In genomic region chr1:26744075-26744958, GRCh38 we compare ENCODE assay signal across 8 cellular contexts. TPM values are rescaled to one million over a fixed set of nuclear protein-coding genes. Genes with fewer than 3 reads are reported as not detected.
A peak's percentile ranks its signal among the peaks of the same experiment; 100 is the strongest.
DNase-seq lines count a peak whose midpoint lies in the region; ATAC-seq, FAIRE-seq and TF ChIP-seq lines count a peak whose summit lies in the region.

No MANE protein-coding gene starts in this region.

- H3K27ac ChIP-seq in BLaER1 = peak overlapping the region; percentile 95
- peak overlapping the region; percentile 67 for H3K27ac ChIP-seq in psoas muscle

- 49 to 61% (median 52%) methylated on average over 8 of the region's 8 CpGs for WGBS in psoas muscle, 3 donors

- no peaks in the 10 kb centered on the region for H3K9me3 Mint-ChIP-seq in activated naive CD4-positive, alpha-beta T cell treated with anti-CD3 and anti-CD28 coated beads, Interleukin-2, amount 10 ng/mL, durations not matched to agents 7 days and 5 days

- peaks cover 71% of the 10 kb centered on the region for H3K36me3 Mint-ChIP-seq in activated naive CD4-positive, alpha-beta T cell treated with anti-CD3 and anti-CD28 coated beads, Interleukin-2, amount 10 ng/mL, durations not matched to agents 7 days and 5 days

- intact Hi-C loops in head of caudate nucleus (cut with DNase I) (no loop called here), psoas muscle (cut with DNase I) (loop anchor here in 1 of 2 donors (5.0 kb wide), 1 partner anchor 43 kb away; the partner anchor contains the start of gene PIGV)

- no peak for FAIRE-seq in urothelium cell line (lab: Jason Lieb, UNC)

- peaks cover 94% of the 10 kb centered on the region for H3K36me3 ChIP-seq in BLaER1
- peaks cover 0 to 57% of the 10 kb centered on the region in 2 donors for H3K36me3 ChIP-seq in psoas muscle (ENCODE audit: insufficient read depth in 1 of 2, low read depth in 1 of 2)

- H3K27me3 ChIP-seq in BLaER1 (no peaks in the 10 kb centered on the region), psoas muscle (ENCODE audit: insufficient read depth in 3 of 3, low read length in 2 of 3) (no peaks in the 10 kb centered on the region)

- CTCF ChIA-PET in activated naive CD4-positive, alpha-beta T cell treated with anti-CD3 and anti-CD28 coated beads, Interleukin-2, amount 10 ng/mL, durations not matched to agents 7 days and 5 days (lab: Charles Lee) = interaction anchor here (0.9 to 1.4 kb wide), 6 partner anchors 41 to 140 kb away, joined by 3 to 4 read pairs (median 4); no protein-coding TSS in a partner anchor

- peaks cover 89% of the 10 kb centered on the region for H3K4me1 Mint-ChIP-seq in activated naive CD4-positive, alpha-beta T cell treated with anti-CD3 and anti-CD28 coated beads, Interleukin-2, amount 10 ng/mL, durations not matched to agents 7 days and 5 days

- H3K27ac Mint-ChIP-seq in activated naive CD4-positive, alpha-beta T cell treated with anti-CD3 and anti-CD28 coated beads, Interleukin-2, amount 10 ng/mL, durations not matched to agents 7 days and 5 days = peak overlapping the region; percentile 95

- no peak for TF ChIP-seq CTCF in psoas muscle (IDR thresholded peaks at IDR 0.05)

- peak; percentile 97 for DNase-seq in SIG-M5 treated with dmso at 0.1 percent for 504 hours (lab: John Stamatoyannopoulos, UW; ENCODE audit: unreplicated experiment)
- peak; percentile 91 for DNase-seq in activated naive CD4-positive, alpha-beta T cell treated with anti-CD3 and anti-CD28 coated beads, Interleukin-2, amount 10 ng/mL, durations not matched to agents 7 days and 5 days
- DNase-seq in head of caudate nucleus = peak; percentile 27 to 88 (median 62)
- peak; percentile 54 to 76 for DNase-seq in psoas muscle
- DNase-seq in urothelium cell line (ENCODE audit: low spot score) = peak; percentile 77

- peak overlapping the region; percentile 90 for H3K4me2 ChIP-seq in BLaER1

- H3K4me3 ChIP-seq in BLaER1 (peak overlapping the region; percentile 51), psoas muscle (no peak overlapping the region)

- ATAC-seq in GM19328 (IDR thresholded peaks at IDR 0.05; ENCODE audit: unreplicated experiment) (peak; percentile 91), HG03460 (IDR thresholded peaks at IDR 0.05; ENCODE audit: unreplicated experiment) (peak; percentile 98), psoas muscle (peak; percentile 82 to 96 (median 90))

- H3K9me3 ChIP-seq in BLaER1 (no peaks in the 10 kb centered on the region), psoas muscle (no peaks in the 10 kb centered on the region)

- peak overlapping the region; percentile 61 for H3K4me3 Mint-ChIP-seq in activated naive CD4-positive, alpha-beta T cell treated with anti-CD3 and anti-CD28 coated beads, Interleukin-2, amount 10 ng/mL, durations not matched to agents 7 days and 5 days

- peaks cover 81% of the 10 kb centered on the region for H3K4me1 ChIP-seq in BLaER1
- peaks cover 45% of the 10 kb centered on the region for H3K4me1 ChIP-seq in psoas muscle

- H3K27me3 Mint-ChIP-seq in activated naive CD4-positive, alpha-beta T cell treated with anti-CD3 and anti-CD28 coated beads, Interleukin-2, amount 10 ng/mL, durations not matched to agents 7 days and 5 days = no peaks in the 10 kb centered on the region

- peaks cover 72% of the 10 kb centered on the region for H4K20me1 ChIP-seq in BLaER1

- peak overlapping the region; percentile 81 for H3K9ac ChIP-seq in BLaER1

RNA-seq across cellular contexts. Expression of gene PIGV, which starts 43.4 kb away (rescaled TPM):
- total RNA-seq in psoas muscle = 1 to 10 TPM; 4.2 to 7.4 (median 5.5) TPM
- 1 to 10 TPM; 2.5 to 5.5 (median 3.4) TPM for polyA plus RNA-seq in psoas muscle

RNA-seq across cellular contexts. Expression of gene ARID1A, which starts 48.5 kb away (rescaled TPM):
- 10 to 100 TPM; 32.2 to 44.4 (median 39.6) TPM for total RNA-seq in psoas muscle
- 10 to 100 TPM in 2 of 3 donors, 1 to 10 TPM in 1; 8.8 to 20.8 (median 12.9) TPM for polyA plus RNA-seq in psoas muscle
